ENCODE assay signal across 8 cellular contexts in genomic region chr12:123436017-123436964, GRCh38. TPM values are rescaled to one million over a fixed set of nuclear protein-coding genes. Genes with fewer than 3 reads are reported as not detected.
A peak's percentile ranks its signal among the peaks of the same experiment; 100 is the strongest.
DNase-seq lines count a peak whose midpoint lies in the region; ATAC-seq, FAIRE-seq and TF ChIP-seq lines count a peak whose summit lies in the region.

Gene RILPL2, minus strand, starts transcription at chr12:123436684. Its CDS starts 264 bp downstream, at chr12:123436420.

- peak within 1 kb of the TSS; percentile 87 to 93 for H3K9ac ChIP-seq in kidney (ENCODE audit: low read length in 2 of 2)

- peak within 1 kb of the TSS; percentile 91 to 93 for H3K4me3 ChIP-seq in kidney (ENCODE audit: low read length in 2 of 2)

- peak; percentile 69 for ATAC-seq in HG02852 (IDR thresholded peaks at IDR 0.05; ENCODE audit: unreplicated experiment)

- H3K27ac ChIP-seq in 22Rv1 (peak within 1 kb of the TSS; percentile 11; the same call in 1 of the 2 replicates), kidney (ENCODE audit: low read depth in 2 of 2, low read length in 2 of 2) (peak within 1 kb of the TSS; percentile 67 to 77)

- in situ Hi-C loops in GM13976 (cut with MboI; ENCODE audit: low sequenced_read_pairs, unreplicated experiment): no loop called here

- no peaks in the 10 kb centered on the region for H3K9me3 ChIP-seq in kidney (ENCODE audit: control insufficient read depth in 1 of 2, low read length in 2 of 2)

- TF ChIP-seq CTCF in 22Rv1 (IDR thresholded peaks at IDR 0.05): 0 out of 2 replicates have a peak, but pooled peaks have one; percentile 2
- TF ChIP-seq CTCF in GM13976 (IDR thresholded peaks at IDR 0.05; ENCODE audit: borderline replicate concordance, control extremely low read depth, extremely low read depth, insufficient read depth, missing control alignments): no peak
- TF ChIP-seq CTCF in kidney (IDR thresholded peaks at IDR 0.05; ENCODE audit: borderline replicate concordance, extremely low read depth, insufficient read depth): no peak

- no peak for FAIRE-seq in kidney (lab: Jason Lieb, UNC)

- DNase-seq in GM13976 (ENCODE audit: low spot score): peak; percentile 94
- peak; percentile 13 for DNase-seq in NCI-H2107 treated with DMSO at 0.1 percent for 48 hours (lab: John Stamatoyannopoulos, UW; ENCODE audit: unreplicated experiment)
- DNase-seq in activated CD4-positive, CD25-positive, alpha-beta regulatory T cell treated with anti-CD3 and anti-CD28 coated beads, Interleukin-2, amount 50 U/mL, for 16 hours (ENCODE audit: low read depth, low spot score): peak; percentile 68
- peak; percentile 95 for DNase-seq in central memory CD4-positive, alpha-beta T cell
- DNase-seq in kidney: peak; percentile 96
- peak; percentile 91 to 94 (median 93) for DNase-seq in stimulated activated CD4-positive, alpha-beta T cell treated with anti-CD3 and anti-CD28 coated beads, Interleukin-12 subunit alpha, Interleukin-12 subunit beta, amount 100 ng/mL, for 48 hours (ENCODE audit: low read depth in 2 of 3, low spot score in 1 of 3)

- no peaks in the 10 kb centered on the region for H3K36me3 ChIP-seq in kidney (ENCODE audit: control insufficient read depth in 1 of 2, insufficient read depth in 2 of 2, low read length in 2 of 2)

- intact Hi-C loops in kidney (cut with DNase I): no loop called here

- peaks cover 0 to 7% of the 10 kb centered on the region in 2 donors for H3K4me1 ChIP-seq in kidney (ENCODE audit: control insufficient read depth in 1 of 2, insufficient read depth in 1 of 2, low read depth in 1 of 2, low read length in 2 of 2)

RNA-seq across cellular contexts. Expression of gene RILPL2, which starts in this region (rescaled TPM):
- total RNA-seq in kidney: 8.0 TPM
- 11.1 TPM for polyA plus RNA-seq in kidney (ENCODE audit: insufficient read depth, low read depth, low replicate concordance)

Comparison
In these comparisons a context has a peak if more than half of its experiments do, and no peak if none do; other contexts are left out.
1. Peak in every context shown above with its lines: DNase-seq, ATAC-seq, H3K4me3 ChIP-seq and H3K27ac ChIP-seq.
2. DNase-seq: peak in every context shown above with its lines; median percentile 96 in kidney; 95 in central memory CD4-positive, alpha-beta T cell; 94 in GM13976; 93 in stimulated activated CD4-positive, alpha-beta T cell treated with anti-CD3 and anti-CD28 coated beads, Interleukin-12 subunit alpha, Interleukin-12 subunit beta, amount 100 ng/mL, for 48 hours; 68 in activated CD4-positive, CD25-positive, alpha-beta regulatory T cell treated with anti-CD3 and anti-CD28 coated beads, Interleukin-2, amount 50 U/mL, for 16 hours; 13 in NCI-H2107 treated with DMSO at 0.1 percent for 48 hours.